ENCODE assay signal across 8 cellular contexts in genomic region chr1:58783993-58784757, GRCh38. TPM values are rescaled to one million over a fixed set of nuclear protein-coding genes. Genes with fewer than 3 reads are reported as not detected.
DNase-seq lines count a peak whose midpoint lies in the region; ATAC-seq, FAIRE-seq and TF ChIP-seq lines count a peak whose summit lies in the region.

Gene JUN, minus strand, starts transcription at chr1:58784047. Its CDS starts 977 bp downstream, at chr1:58783070.

- H3K4me3 ChIP-seq in AG04449 (ENCODE audit: low read depth, low read length): peak within 1 kb of the TSS; percentile 95
- peak within 1 kb of the TSS; percentile 74 to 97 for H3K4me3 ChIP-seq in cardiac fibroblast (replicated peaks in 1 of 2; ENCODE audit: low read depth in 2 of 2, low read length in 2 of 2)
- H3K4me3 ChIP-seq in small intestine (ENCODE audit: low read depth in 1 of 2, low read length in 2 of 2): peak within 1 kb of the TSS; percentile 77 to 97

- POLR2A ChIA-PET in AG04449 (lab: Yijun Ruan, JAX) (interaction anchor here (0.5 to 2.3 kb wide), 51 partner anchors 11 to 975 kb away, joined by 3 to 15 read pairs (median 5); partner anchors contain the start of gene FGGY), WTC11 (lab: Charles Lee) (interaction anchor here (0.5 to 2.2 kb wide), 13 partner anchors 11 to 975 kb away, joined by 3 to 10 read pairs (median 5); partner anchors contain the start of genes FGGY and MYSM1)

- no peak for FAIRE-seq in small intestine (lab: Jason Lieb, UNC)

- peaks cover 43% of the 10 kb centered on the region for H3K27me3 Mint-ChIP-seq in WTC11 (ENCODE audit: low read depth)

- no peaks in the 10 kb centered on the region for H3K36me3 ChIP-seq in small intestine (ENCODE audit: control insufficient read depth in 2 of 2, insufficient read depth in 2 of 2, low read length in 2 of 2)

- no peaks in the 10 kb centered on the region for H3K27me3 ChIP-seq in small intestine (ENCODE audit: control insufficient read depth in 2 of 2, insufficient read depth in 2 of 2, low read length in 2 of 2)

- no peak for TF ChIP-seq CTCF in AG04449 (IDR thresholded peaks at IDR 0.05; ENCODE audit: insufficient read depth, low read length, missing control alignments)
- no peak for TF ChIP-seq CTCF in WTC11 (IDR thresholded peaks at IDR 0.05)
- TF ChIP-seq CTCF in cardiac fibroblast (IDR thresholded peaks at IDR 0.05; ENCODE audit: low read depth, low read length): no peak

- H3K9me3 ChIP-seq in small intestine (ENCODE audit: control insufficient read depth, low read depth): no peaks in the 10 kb centered on the region

- peaks cover 34% of the 10 kb centered on the region for H3K4me1 Mint-ChIP-seq in WTC11

- H3K27ac Mint-ChIP-seq in WTC11: peak within 1 kb of the TSS; percentile 98

- CTCF ChIA-PET in AG04449 (lab: Yijun Ruan, JAX): interaction anchor here (0.8 to 2.1 kb wide), 12 partner anchors 44 to 975 kb away, joined by 3 to 15 read pairs (median 4); no protein-coding TSS in a partner anchor
- CTCF ChIA-PET in WTC11 (lab: Charles Lee): interaction anchor here (0.7 to 1.6 kb wide), 3 partner anchors 30 to 119 kb away, joined by 5 to 7 read pairs (median 6); no protein-coding TSS in a partner anchor

- peaks cover 13% of the 10 kb centered on the region for H3K9me3 Mint-ChIP-seq in WTC11

- peak; percentile 98 for DNase-seq in AG04449 (ENCODE audit: low read depth, low spot score)
- DNase-seq in NCI-H226: peak; percentile 99
- peak; percentile 98 for DNase-seq in WTC11 (ENCODE audit: low spot score)
- peak; percentile 100 for DNase-seq in cardiac fibroblast (ENCODE audit: low read depth in 2 of 2)
- DNase-seq in iPS-NIHi11 (ENCODE audit: low spot score): peak; percentile 93
- peak; percentile 100 for DNase-seq in small intestine

- 0 to 1% (median 0%) methylated on average over 46 to 57 of the region's 57 CpGs for WGBS in small intestine, 3 donors

- H3K4me3 Mint-ChIP-seq in WTC11: peak within 1 kb of the TSS; percentile 76

- peak; percentile 80 for ATAC-seq in GM18909 (IDR thresholded peaks at IDR 0.05; ENCODE audit: poor library complexity, unreplicated experiment)
- ATAC-seq in HG03175 (IDR thresholded peaks at IDR 0.05; ENCODE audit: unreplicated experiment): peak; percentile 75
- peak; percentile 86 for ATAC-seq in WTC11

- peaks cover 0 to 4% of the 10 kb centered on the region in 2 donors for H3K4me1 ChIP-seq in small intestine (ENCODE audit: control insufficient read depth in 2 of 2, insufficient read depth in 1 of 2, low read depth in 1 of 2, low read length in 1 of 2)

- peak within 1 kb of the TSS; percentile 99 for H3K27ac ChIP-seq in small intestine (ENCODE audit: low read depth in 1 of 2, low read length in 1 of 2)

- peaks cover 5% of the 10 kb centered on the region; the same call in 1 of the 2 replicates for H3K36me3 Mint-ChIP-seq in WTC11

TF ChIP-seq in WTC11, 78 proteins besides CTCF, POLR2A, EP300 and RAD21 (continues in another document):
- TF ChIP-seq PRDM15 (CRISPR knock-in tag; IDR thresholded peaks at IDR 0.05): no peak
- TF ChIP-seq AFF4 (CRISPR knock-in tag; IDR thresholded peaks at IDR 0.05; ENCODE audit: borderline replicate concordance): no peak
- TF ChIP-seq STAT6 (CRISPR knock-in tag; conservative IDR thresholded peaks at IDR 0.05; ENCODE audit: low read depth): no peak
- no peak for TF ChIP-seq OVOL2 (CRISPR knock-in tag; IDR thresholded peaks at IDR 0.05; ENCODE audit: borderline replicate concordance)
- TF ChIP-seq NFE2L1 (CRISPR knock-in tag; IDR thresholded peaks at IDR 0.05): no peak
- peak; percentile 44; the same call in 1 of the 2 replicates for TF ChIP-seq MAX (CRISPR knock-in tag; IDR thresholded peaks at IDR 0.05)

RNA-seq across cellular contexts. Expression of gene JUN, which starts in this region (rescaled TPM):
- 15.9 to 22.1 TPM (median 21.4 TPM) in 3 replicates for total RNA-seq in WTC11 (2021)
- 10 to 100 TPM; 47.4 to 82.2 (median 50.3) TPM for polyA plus RNA-seq in small intestine

Comparison
In these comparisons a context has a peak if more than half of its experiments do, and no peak if none do; other contexts are left out.
1. Peak in every context shown above with its lines: DNase-seq, ATAC-seq, H3K4me3 ChIP-seq and H3K27ac ChIP-seq.